Comparison of ENCODE assay signal across 13 cellular contexts in genomic region chr9:36788534-36788933, GRCh38.
DNase-seq lines count a peak whose midpoint lies in the region; ATAC-seq, FAIRE-seq and TF ChIP-seq lines count a peak whose summit lies in the region.
"Had no signal": no experiment of that assay in that cellular context is flagged by ENCODE, and none has a peak within 500 bp of the region (broad histone marks: within the 10 kb centered on the region; RNA-seq: fewer than 3 reads in every experiment).

No MANE protein-coding gene starts in this region.

- no peaks in the 10 kb centered on the region for H3K79me2 ChIP-seq in hepatocyte

- H3K36me3 ChIP-seq in heart right ventricle (no peaks in the 10 kb centered on the region), RWPE2 (ENCODE audit: low read depth) (no peaks in the 10 kb centered on the region), hepatocyte (replicated peaks; ENCODE audit: insufficient read depth, low read depth) (no peaks in the 10 kb centered on the region), upper lobe of right lung (no peaks in the 10 kb centered on the region)

- DNase-seq in heart right ventricle (no peak), left ventricle myocardium superior (no peak), RWPE2 (ENCODE audit: low spot score) (no peak), hepatocyte (ENCODE audit: low spot score) (no peak), upper lobe of right lung (no peak), pons (ENCODE audit: low spot score) (no peak), UCSD-AML1 (lab: John Stamatoyannopoulos, UW; ENCODE audit: unreplicated experiment) (no peak), HTR-8/SVneo (ENCODE audit: insufficient read length, low spot score) (no peak)
- DNase-seq: CD4-positive, CD25-positive, alpha-beta regulatory T cell; effector CD8-positive, alpha-beta T cell; NCI-H1436 treated with DMSO at 0.1 percent for 48 hours had no signal

- H3K9me2 ChIP-seq in hepatocyte (replicated peaks; ENCODE audit: insufficient read depth) = no peaks in the 10 kb centered on the region

- H3K4me2 ChIP-seq in hepatocyte = no peak overlapping the region

- TF ChIP-seq CTCF in heart right ventricle (IDR thresholded peaks at IDR 0.05) = peak in 6 of 9 donors; percentile 7 to 32 (median 22)
- peak; percentile 9 for TF ChIP-seq CTCF in RWPE2 (IDR thresholded peaks at IDR 0.05; ENCODE audit: poor library complexity, severe bottlenecking)
- peak; percentile 23 for TF ChIP-seq CTCF in hepatocyte (IDR thresholded peaks at IDR 0.05; ENCODE audit: poor library complexity)
- TF ChIP-seq CTCF in upper lobe of right lung (IDR thresholded peaks at IDR 0.05) = peak; percentile 22

- H3K9me3 ChIP-seq in heart right ventricle (peaks cover 0 to 9% (median 7%) of the 10 kb centered on the region in 11 donors), RWPE2 (ENCODE audit: severe bottlenecking) (no peaks in the 10 kb centered on the region), hepatocyte (ENCODE audit: low read depth) (no peaks in the 10 kb centered on the region), upper lobe of right lung (no peaks in the 10 kb centered on the region)

- WGBS in heart right ventricle, 2 donors = 41 to 44% methylated on average over 5 of the region's 5 CpGs
- WGBS in hepatocyte (ENCODE audit: low lambda C conversion rate, missing lambda C conversion rate) = 47% methylated on average over 5 of the region's 5 CpGs

- no peak overlapping the region for H2AFZ ChIP-seq in hepatocyte

- H3K27me3 ChIP-seq in heart right ventricle (peaks cover 0 to 46% (median 25%) of the 10 kb centered on the region in 7 donors), RWPE2 (ENCODE audit: insufficient read depth, poor library complexity, severe bottlenecking) (peaks cover 2% of the 10 kb centered on the region), hepatocyte (peaks cover 4% of the 10 kb centered on the region), upper lobe of right lung (peaks cover 5% of the 10 kb centered on the region)

- no peaks in the 10 kb centered on the region for H4K20me1 ChIP-seq in hepatocyte (ENCODE audit: insufficient read depth, poor library complexity, severe bottlenecking)

- H3K4me3 ChIP-seq in heart right ventricle = no peak overlapping the region
- no peak overlapping the region for H3K4me3 ChIP-seq in RWPE2 (ENCODE audit: severe bottlenecking)
- H3K4me3 ChIP-seq in hepatocyte = no peak overlapping the region
- no peak overlapping the region for H3K4me3 ChIP-seq in upper lobe of right lung

- no peaks in the 10 kb centered on the region for H3K4me1 ChIP-seq in heart right ventricle
- no peaks in the 10 kb centered on the region for H3K4me1 ChIP-seq in RWPE2 (ENCODE audit: insufficient read depth, poor library complexity, severe bottlenecking)
- no peaks in the 10 kb centered on the region for H3K4me1 ChIP-seq in hepatocyte (ENCODE audit: insufficient read depth)
- H3K4me1 ChIP-seq in upper lobe of right lung = no peaks in the 10 kb centered on the region

- no peak for FAIRE-seq in HTR-8/SVneo (lab: Jason Lieb, UNC)
- FAIRE-seq: islet of Langerhans had no signal

- intact Hi-C loops in heart right ventricle (cut with DNase I) (no loop called here), left ventricle myocardium superior (cut with micrococcal nuclease) (no loop called here), upper lobe of right lung (cut with DNase I) (no loop called here)

- ATAC-seq in heart right ventricle (no peak), left ventricle myocardium superior (no peak), RWPE2 (ENCODE audit: low read depth) (no peak), upper lobe of right lung (no peak)
- ATAC-seq: activated T-helper 17 cell treated with anti-CD3 and anti-CD28 coated beads, Interleukin-2, amount 50 U/mL, for 72 hours had no signal

- H3K27ac ChIP-seq in heart right ventricle (no peak overlapping the region), RWPE2 (ENCODE audit: poor library complexity, severe bottlenecking) (no peak overlapping the region), hepatocyte (no peak overlapping the region), upper lobe of right lung (no peak overlapping the region)
